Comparison of ENCODE assay signal across 17 cellular contexts in the genomic region with DNA sequence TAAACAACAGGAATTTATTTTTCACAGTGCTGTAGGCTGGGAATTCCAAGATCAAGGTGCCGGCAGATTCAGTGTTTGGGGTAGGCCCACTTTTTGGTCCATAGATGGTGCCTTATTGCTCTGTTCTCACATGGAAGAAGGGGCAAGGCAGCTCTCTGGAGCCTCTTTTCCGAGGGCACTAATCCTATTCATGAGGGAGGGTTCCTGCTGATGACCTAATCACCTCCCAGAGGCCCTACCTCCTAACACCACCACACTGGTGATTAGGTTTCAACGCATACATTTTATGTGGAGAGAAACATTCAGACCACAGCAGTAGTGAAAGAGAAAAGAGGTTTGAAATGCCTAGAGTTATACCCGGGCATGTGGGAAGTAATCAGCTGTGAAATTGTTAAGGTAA. TPM values are rescaled to one million over a fixed set of nuclear protein-coding genes. Genes with fewer than 3 reads are reported as not detected.
DNase-seq lines count a peak whose midpoint lies in the region; ATAC-seq and TF ChIP-seq lines count a peak whose summit lies in the region.
"Had no signal": no experiment of that assay in that cellular context is flagged by ENCODE, and none has a peak within 500 bp of the region (broad histone marks: within the 10 kb centered on the region; RNA-seq: fewer than 3 reads in every experiment).

No MANE protein-coding gene starts in this region.

- H4K20me1 ChIP-seq in H9 (ENCODE audit: control insufficient read depth, insufficient read depth, insufficient read length): peaks cover 3% of the 10 kb centered on the region

- H3K79me1 ChIP-seq in H9 (ENCODE audit: insufficient read depth, low read depth, low read length, poor library complexity, severe bottlenecking): no peaks in the 10 kb centered on the region

- H3K4me3 Mint-ChIP-seq in H9 (peak overlapping the region; percentile 91 to 97; a peak in 4 of 5 replicates), immature natural killer cell (peak overlapping the region in 3 of 5 donors; percentile 30 to 94 (median 38))

- H4K91ac ChIP-seq in H9 (ENCODE audit: insufficient read length, low read depth, low read length): no peak overlapping the region

- H3K27me3 Mint-ChIP-seq in H9 (ENCODE audit: low read depth) (no peaks in the 10 kb centered on the region), immature natural killer cell (ENCODE audit: low read depth in 3 of 3) (peaks cover 0 to 4% (median 3%) of the 10 kb centered on the region in 3 donors)

- H3K9me3 Mint-ChIP-seq in H9 (no peaks in the 10 kb centered on the region; a peak in 2 of 5 replicates), immature natural killer cell (no peaks in the 10 kb centered on the region)

- H2AFZ ChIP-seq in ACC112 (ENCODE audit: low read length, unreplicated experiment) (peak overlapping the region; percentile 94), H9 (ENCODE audit: low read length) (no peak overlapping the region)

- H3K4me1 Mint-ChIP-seq in H9 (peaks cover 38 to 45% of the 10 kb centered on the region in 2 experiments), immature natural killer cell (peaks cover 8 to 9% of the 10 kb centered on the region in 2 donors)

- H3K27me3 ChIP-seq in ACC112 (ENCODE audit: insufficient read depth, low read length) (no peaks in the 10 kb centered on the region), H9 (ENCODE audit: insufficient read depth, low read length) (no peaks in the 10 kb centered on the region)
- H3K27me3 ChIP-seq: foreskin keratinocyte, testis had no signal

- DNase-seq in H9 (peak; percentile 65), SK-N-MC (ENCODE audit: low read depth, low spot score) (no peak), immature natural killer cell (no peak), ureter (ENCODE audit: low spot score) (no peak)
- DNase-seq: activated CD8-positive, alpha-beta memory T cell treated with anti-CD3 and anti-CD28 coated beads for 24 hours; activated gamma-delta T cell treated with Interleukin-2 at 50 U/mL for 16 hours; effector memory CD4-positive, alpha-beta T cell; foreskin keratinocyte; NCI-H2081; NK-92 treated with Interleukin-12 subunit alpha and Interleukin-12 subunit beta, amount 100 ng/mL, for 24 hours; psoas muscle; stimulated activated CD4-positive, alpha-beta T cell treated with anti-CD3 and anti-CD28 coated beads, Interleukin-15, amount 100 ng/mL, for 24 hours; testis had no signal

- H3K4me1 ChIP-seq in ACC112 (ENCODE audit: control insufficient read depth, insufficient read depth, low read length, unreplicated experiment): peaks cover 8% of the 10 kb centered on the region
- peaks cover 6% of the 10 kb centered on the region; the same call in 1 of the 2 replicates for H3K4me1 ChIP-seq in H9 (ENCODE audit: insufficient read depth, low read length)
- H3K4me1 ChIP-seq: foreskin keratinocyte, testis had no signal

- no peaks in the 10 kb centered on the region for H3K23me2 ChIP-seq in H9 (ENCODE audit: insufficient read length, low read depth, low read length, poor library complexity, severe bottlenecking)

- H3K4me2 ChIP-seq in H9 (ENCODE audit: insufficient read depth, insufficient read length, low read length): no peak overlapping the region

- H3K4me3 ChIP-seq in ACC112 (ENCODE audit: low read depth, low read length): no peak overlapping the region
- H3K4me3 ChIP-seq in SK-N-MC: peak overlapping the region; percentile 86; the same call in 1 of the 2 replicates
- H3K4me3 ChIP-seq: testis had no signal

- H3K27ac Mint-ChIP-seq in H9: peak overlapping the region; percentile 83 to 94 (median 93)
- H3K27ac Mint-ChIP-seq in immature natural killer cell: no peak overlapping the region

- no peak overlapping the region for H2BK5ac ChIP-seq in H9 (ENCODE audit: insufficient read length, low read length)

- H3K27ac ChIP-seq in ACC112 (ENCODE audit: low read depth, low read length): no peak overlapping the region
- no peak overlapping the region for H3K27ac ChIP-seq in H9 (ENCODE audit: insufficient read length, low read depth, low read length)
- no peak overlapping the region; the same call in 1 of the 2 replicates for H3K27ac ChIP-seq in SK-N-MC
- H3K27ac ChIP-seq: foreskin keratinocyte, testis had no signal

- ATAC-seq in HG02970 (IDR thresholded peaks at IDR 0.05; ENCODE audit: low FRiP score, unreplicated experiment): no peak
- ATAC-seq in HG03460 (IDR thresholded peaks at IDR 0.05; ENCODE audit: unreplicated experiment): no peak
- no peak for ATAC-seq in GM19351 (IDR thresholded peaks at IDR 0.05; ENCODE audit: unreplicated experiment)
- ATAC-seq: foreskin keratinocyte, psoas muscle had no signal

- no peak overlapping the region for H3K18ac ChIP-seq in H9 (ENCODE audit: insufficient read length, low read depth, low read length)

- no peak overlapping the region for H2AK5ac ChIP-seq in H9 (ENCODE audit: insufficient read length, low read length)

- no peak overlapping the region for H2BK15ac ChIP-seq in H9 (ENCODE audit: low read depth, low read length)

- H2BK20ac ChIP-seq in H9 (ENCODE audit: low read depth, low read length, poor library complexity, severe bottlenecking): no peak overlapping the region

- no CpG with 5 or more reads among the region's 4 CpGs for WGBS in H9 (ENCODE audit: extremely low coverage, insufficient read length, low lambda C conversion rate)

- H3T11ph ChIP-seq in H9 (ENCODE audit: low read length): no peak overlapping the region

- H3K79me2 ChIP-seq in ACC112 (ENCODE audit: control insufficient read depth, insufficient read depth, low read length, unreplicated experiment): peaks cover 33% of the 10 kb centered on the region
- H3K79me2 ChIP-seq in H9 (ENCODE audit: insufficient read depth, low read length): peaks cover 27% of the 10 kb centered on the region

- H4K5ac ChIP-seq in H9 (ENCODE audit: insufficient read length, low read depth, low read length): no peak overlapping the region

- H2BK12ac ChIP-seq in H9 (ENCODE audit: insufficient read length, low read depth, low read length): no peak overlapping the region

- no peak overlapping the region for H3K56ac ChIP-seq in H9 (ENCODE audit: insufficient read length, low read depth, low read length)

- peaks cover 3% of the 10 kb centered on the region; the same call in 1 of the 2 replicates for H3K36me3 ChIP-seq in ACC112 (ENCODE audit: insufficient read depth, low read length)
- H3K36me3 ChIP-seq in SK-N-MC (ENCODE audit: insufficient read depth, low read length): peaks cover 3% of the 10 kb centered on the region; the same call in 1 of the 2 replicates

- H3K4ac ChIP-seq in H9 (ENCODE audit: low read depth, low read length): no peak overlapping the region

- no peak for TF ChIP-seq CTCF in H9 (conservative IDR thresholded peaks at IDR 0.05)

- H3K9me3 ChIP-seq in H9 (ENCODE audit: control insufficient read depth, low read depth, low read length) (no peaks in the 10 kb centered on the region), SK-N-MC (ENCODE audit: low read depth, low read length) (no peaks in the 10 kb centered on the region)
- H3K9me3 ChIP-seq: psoas muscle, testis had no signal

- no peak overlapping the region for H2BK120ac ChIP-seq in H9 (ENCODE audit: low read depth, low read length, poor library complexity, severe bottlenecking)

- H3K14ac ChIP-seq in H9 (ENCODE audit: insufficient read depth, low read length): no peak overlapping the region

- H3K9ac ChIP-seq in H9 (ENCODE audit: extremely low read depth, insufficient read length, low read length): no peak overlapping the region
- no peak overlapping the region for H3K9ac ChIP-seq in SK-N-MC (ENCODE audit: insufficient read length)

- no peak overlapping the region for H3K23ac ChIP-seq in H9 (ENCODE audit: insufficient read length, low read depth, low read length)

- peaks cover 0 to 15% (median 10%) of the 10 kb centered on the region in 3 experiments; a peak in 5 of 7 replicates for H3K36me3 Mint-ChIP-seq in H9 (ENCODE audit: insufficient read depth in 1 of 3, low read depth in 3 of 3)
- no peaks in the 10 kb centered on the region for H3K36me3 Mint-ChIP-seq in immature natural killer cell

- no peak overlapping the region for H4K8ac ChIP-seq in H9 (replicated peaks; ENCODE audit: insufficient read length, low read depth, low read length)

RNA-seq across cellular contexts. Expression of gene POLA1, which starts 1.4 kb away (rescaled TPM):
- total RNA-seq in H9 (2021): 58.3 and 60.2 TPM in 2 replicates
- polyA plus RNA-seq in immature natural killer cell: 1 to 10 TPM; 3.8 to 6.5 (median 3.9) TPM
- total RNA-seq in ureter: 14.6 TPM

RNA-seq across cellular contexts. Expression of gene PCYT1B, which starts 45.2 kb away (rescaled TPM):
- total RNA-seq in H9 (2021) (27.4 and 29.1 TPM in 2 replicates), ureter (0.78 TPM)
- under 1 TPM in 2 of 3 donors, not detected in 1; 0.10 to 0.11 TPM for polyA plus RNA-seq in immature natural killer cell

Comparison
In these comparisons a context has a peak if more than half of its experiments do, and no peak if none do; other contexts are left out.
1. H3K27ac Mint-ChIP-seq: peak in H9 (3 of 3); none in immature natural killer cell (0 of 6).
2. RNA of gene PCYT1B, which starts 45.2 kb away (total RNA-seq): 27.4 to 29.1 TPM in H9; 0.78 TPM in ureter (single experiment); every median in the first group is over 10 times any median in the second.